1 cellular context compared by ENCODE assay signal in the genomic region with DNA sequence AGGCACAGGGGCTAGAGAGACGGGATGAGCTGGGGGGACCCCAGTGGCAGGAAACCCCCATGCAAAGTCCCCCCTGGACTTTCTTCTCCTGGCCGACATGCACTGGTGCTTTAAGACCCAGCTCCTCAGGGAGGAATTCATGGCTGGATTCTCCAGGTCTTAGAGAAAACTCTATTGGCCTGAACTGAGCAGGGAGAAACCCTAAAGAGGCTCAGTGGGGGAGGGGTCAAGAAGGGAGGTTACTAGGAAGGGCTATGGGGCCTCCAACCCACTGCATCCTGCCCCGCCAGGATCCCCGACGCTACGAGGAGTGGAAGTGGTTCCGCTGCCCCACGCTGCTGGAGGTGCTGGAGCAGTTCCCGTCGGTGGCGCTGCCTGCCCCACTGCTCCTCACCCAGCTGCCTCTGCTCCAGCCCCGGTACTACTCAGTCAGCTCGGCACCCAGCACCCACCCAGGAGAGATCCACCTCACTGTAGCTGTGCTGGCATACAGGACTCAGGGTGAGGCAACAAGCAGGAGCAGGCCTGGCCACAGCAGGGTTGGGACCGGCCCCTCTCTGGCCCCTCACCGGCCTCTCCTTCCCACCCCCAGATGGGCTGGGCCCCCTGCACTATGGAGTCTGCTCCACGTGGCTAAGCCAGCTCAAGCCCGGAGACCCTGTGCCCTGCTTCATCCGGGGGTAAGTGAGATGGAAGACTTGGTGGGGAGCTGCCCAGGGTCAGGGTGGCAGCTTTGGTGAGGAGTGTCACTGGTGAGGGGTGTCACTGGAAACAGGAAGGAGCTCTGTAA.
TF ChIP-seq lines count a peak whose summit lies in the region.

No MANE protein-coding gene starts in this region.

TF ChIP-seq in K562, 482 proteins besides CTCF, POLR2A, EP300 and RAD21 (continued from another document and continues in another):
- TF ChIP-seq, protein P1, sequence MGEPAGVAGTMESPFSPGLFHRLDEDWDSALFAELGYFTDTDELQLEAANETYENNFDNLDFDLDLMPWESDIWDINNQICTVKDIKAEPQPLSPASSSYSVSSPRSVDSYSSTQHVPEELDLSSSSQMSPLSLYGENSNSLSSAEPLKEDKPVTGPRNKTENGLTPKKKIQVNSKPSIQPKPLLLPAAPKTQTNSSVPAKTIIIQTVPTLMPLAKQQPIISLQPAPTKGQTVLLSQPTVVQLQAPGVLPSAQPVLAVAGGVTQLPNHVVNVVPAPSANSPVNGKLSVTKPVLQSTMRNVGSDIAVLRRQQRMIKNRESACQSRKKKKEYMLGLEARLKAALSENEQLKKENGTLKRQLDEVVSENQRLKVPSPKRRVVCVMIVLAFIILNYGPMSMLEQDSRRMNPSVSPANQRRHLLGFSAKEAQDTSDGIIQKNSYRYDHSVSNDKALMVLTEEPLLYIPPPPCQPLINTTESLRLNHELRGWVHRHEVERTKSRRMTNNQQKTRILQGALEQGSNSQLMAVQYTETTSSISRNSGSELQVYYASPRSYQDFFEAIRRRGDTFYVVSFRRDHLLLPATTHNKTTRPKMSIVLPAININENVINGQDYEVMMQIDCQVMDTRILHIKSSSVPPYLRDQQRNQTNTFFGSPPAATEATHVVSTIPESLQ (CRISPR knock-in tag; IDR thresholded peaks at IDR 0.05) = peak; percentile 84; the same call in 1 of the 2 replicates
- TF ChIP-seq, protein P2, sequence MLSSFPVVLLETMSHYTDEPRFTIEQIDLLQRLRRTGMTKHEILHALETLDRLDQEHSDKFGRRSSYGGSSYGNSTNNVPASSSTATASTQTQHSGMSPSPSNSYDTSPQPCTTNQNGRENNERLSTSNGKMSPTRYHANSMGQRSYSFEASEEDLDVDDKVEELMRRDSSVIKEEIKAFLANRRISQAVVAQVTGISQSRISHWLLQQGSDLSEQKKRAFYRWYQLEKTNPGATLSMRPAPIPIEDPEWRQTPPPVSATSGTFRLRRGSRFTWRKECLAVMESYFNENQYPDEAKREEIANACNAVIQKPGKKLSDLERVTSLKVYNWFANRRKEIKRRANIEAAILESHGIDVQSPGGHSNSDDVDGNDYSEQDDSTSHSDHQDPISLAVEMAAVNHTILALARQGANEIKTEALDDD (IDR thresholded peaks at IDR 0.05) = no peak; the same call in 1 of the 2 replicates
- peak; percentile 81 for TF ChIP-seq RNF2 (IDR thresholded peaks at IDR 0.05)
- peak; percentile 71; the same call in 1 of the 2 replicates for TF ChIP-seq NFRKB (IDR thresholded peaks at IDR 0.05; ENCODE audit: low read depth)
- TF ChIP-seq POLR2H (tag; IDR thresholded peaks at IDR 0.05; ENCODE audit: low read depth) = no peak
- TF ChIP-seq NR4A1 (CRISPR knock-in tag; IDR thresholded peaks at IDR 0.05) = no peak; the same call in 1 of the 2 replicates
- peak; percentile 88 for TF ChIP-seq NR4A1 (tag; IDR thresholded peaks at IDR 0.05)
- TF ChIP-seq, protein P3, sequence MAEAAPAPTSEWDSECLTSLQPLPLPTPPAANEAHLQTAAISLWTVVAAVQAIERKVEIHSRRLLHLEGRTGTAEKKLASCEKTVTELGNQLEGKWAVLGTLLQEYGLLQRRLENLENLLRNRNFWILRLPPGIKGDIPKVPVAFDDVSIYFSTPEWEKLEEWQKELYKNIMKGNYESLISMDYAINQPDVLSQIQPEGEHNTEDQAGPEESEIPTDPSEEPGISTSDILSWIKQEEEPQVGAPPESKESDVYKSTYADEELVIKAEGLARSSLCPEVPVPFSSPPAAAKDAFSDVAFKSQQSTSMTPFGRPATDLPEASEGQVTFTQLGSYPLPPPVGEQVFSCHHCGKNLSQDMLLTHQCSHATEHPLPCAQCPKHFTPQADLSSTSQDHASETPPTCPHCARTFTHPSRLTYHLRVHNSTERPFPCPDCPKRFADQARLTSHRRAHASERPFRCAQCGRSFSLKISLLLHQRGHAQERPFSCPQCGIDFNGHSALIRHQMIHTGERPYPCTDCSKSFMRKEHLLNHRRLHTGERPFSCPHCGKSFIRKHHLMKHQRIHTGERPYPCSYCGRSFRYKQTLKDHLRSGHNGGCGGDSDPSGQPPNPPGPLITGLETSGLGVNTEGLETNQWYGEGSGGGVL (CRISPR knock-in tag; IDR thresholded peaks at IDR 0.05) = no peak
- peak; percentile 48; the same call in 1 of the 2 replicates for TF ChIP-seq TAF7 (tag; IDR thresholded peaks at IDR 0.05)
- TF ChIP-seq, protein P4, sequence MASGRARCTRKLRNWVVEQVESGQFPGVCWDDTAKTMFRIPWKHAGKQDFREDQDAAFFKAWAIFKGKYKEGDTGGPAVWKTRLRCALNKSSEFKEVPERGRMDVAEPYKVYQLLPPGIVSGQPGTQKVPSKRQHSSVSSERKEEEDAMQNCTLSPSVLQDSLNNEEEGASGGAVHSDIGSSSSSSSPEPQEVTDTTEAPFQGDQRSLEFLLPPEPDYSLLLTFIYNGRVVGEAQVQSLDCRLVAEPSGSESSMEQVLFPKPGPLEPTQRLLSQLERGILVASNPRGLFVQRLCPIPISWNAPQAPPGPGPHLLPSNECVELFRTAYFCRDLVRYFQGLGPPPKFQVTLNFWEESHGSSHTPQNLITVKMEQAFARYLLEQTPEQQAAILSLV (tag; IDR thresholded peaks at IDR 0.05) = no peak
- peak; percentile 65 for TF ChIP-seq ZBTB7A (IDR thresholded peaks at IDR 0.05; ENCODE audit: borderline replicate concordance, control insufficient read depth, low read depth, low read length)
- TF ChIP-seq ZZZ3 (IDR thresholded peaks at IDR 0.05) = no peak
- peak in 1 of 2 experiments; percentile 21; a peak in 1 of 4 replicates for TF ChIP-seq TEAD1 (CRISPR knock-in tag; IDR thresholded peaks at IDR 0.05)
- no peak for TF ChIP-seq NELFE (IDR thresholded peaks at IDR 0.05; ENCODE audit: insufficient read depth, insufficient read length)
- no peak for TF ChIP-seq RBM17 (IDR thresholded peaks at IDR 0.05; ENCODE audit: borderline replicate concordance, low read depth, low read length)
- TF ChIP-seq SIN3B (IDR thresholded peaks at IDR 0.05; ENCODE audit: low read depth) = no peak
- TF ChIP-seq, protein P5, sequence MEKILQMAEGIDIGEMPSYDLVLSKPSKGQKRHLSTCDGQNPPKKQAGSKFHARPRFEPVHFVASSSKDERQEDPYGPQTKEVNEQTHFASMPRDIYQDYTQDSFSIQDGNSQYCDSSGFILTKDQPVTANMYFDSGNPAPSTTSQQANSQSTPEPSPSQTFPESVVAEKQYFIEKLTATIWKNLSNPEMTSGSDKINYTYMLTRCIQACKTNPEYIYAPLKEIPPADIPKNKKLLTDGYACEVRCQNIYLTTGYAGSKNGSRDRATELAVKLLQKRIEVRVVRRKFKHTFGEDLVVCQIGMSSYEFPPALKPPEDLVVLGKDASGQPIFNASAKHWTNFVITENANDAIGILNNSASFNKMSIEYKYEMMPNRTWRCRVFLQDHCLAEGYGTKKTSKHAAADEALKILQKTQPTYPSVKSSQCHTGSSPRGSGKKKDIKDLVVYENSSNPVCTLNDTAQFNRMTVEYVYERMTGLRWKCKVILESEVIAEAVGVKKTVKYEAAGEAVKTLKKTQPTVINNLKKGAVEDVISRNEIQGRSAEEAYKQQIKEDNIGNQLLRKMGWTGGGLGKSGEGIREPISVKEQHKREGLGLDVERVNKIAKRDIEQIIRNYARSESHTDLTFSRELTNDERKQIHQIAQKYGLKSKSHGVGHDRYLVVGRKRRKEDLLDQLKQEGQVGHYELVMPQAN (IDR thresholded peaks at IDR 0.05; ENCODE audit: borderline replicate concordance) = peak; percentile 92
- TF ChIP-seq, protein P6, sequence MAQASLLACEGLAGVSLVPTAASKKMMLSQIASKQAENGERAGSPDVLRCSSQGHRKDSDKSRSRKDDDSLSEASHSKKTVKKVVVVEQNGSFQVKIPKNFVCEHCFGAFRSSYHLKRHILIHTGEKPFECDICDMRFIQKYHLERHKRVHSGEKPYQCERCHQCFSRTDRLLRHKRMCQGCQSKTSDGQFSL (CRISPR knock-in tag; IDR thresholded peaks at IDR 0.05) = no peak
- TF ChIP-seq, protein P6 (tag; IDR thresholded peaks at IDR 0.05) = peak in 1 of 2 experiments; percentile 65; a peak in 1 of 4 replicates
- TF ChIP-seq NEUROD1 (IDR thresholded peaks at IDR 0.05; ENCODE audit: borderline replicate concordance, low read depth, low read length, partially characterized antibody) = peak; percentile 97
- 0 out of 2 replicates have a peak, but pooled peaks have one; percentile 21 for TF ChIP-seq BCL6 (CRISPR knock-in tag; IDR thresholded peaks at IDR 0.05)
- TF ChIP-seq, protein P7, sequence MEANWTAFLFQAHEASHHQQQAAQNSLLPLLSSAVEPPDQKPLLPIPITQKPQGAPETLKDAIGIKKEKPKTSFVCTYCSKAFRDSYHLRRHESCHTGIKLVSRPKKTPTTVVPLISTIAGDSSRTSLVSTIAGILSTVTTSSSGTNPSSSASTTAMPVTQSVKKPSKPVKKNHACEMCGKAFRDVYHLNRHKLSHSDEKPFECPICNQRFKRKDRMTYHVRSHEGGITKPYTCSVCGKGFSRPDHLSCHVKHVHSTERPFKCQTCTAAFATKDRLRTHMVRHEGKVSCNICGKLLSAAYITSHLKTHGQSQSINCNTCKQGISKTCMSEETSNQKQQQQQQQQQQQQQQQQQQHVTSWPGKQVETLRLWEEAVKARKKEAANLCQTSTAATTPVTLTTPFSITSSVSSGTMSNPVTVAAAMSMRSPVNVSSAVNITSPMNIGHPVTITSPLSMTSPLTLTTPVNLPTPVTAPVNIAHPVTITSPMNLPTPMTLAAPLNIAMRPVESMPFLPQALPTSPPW (CRISPR knock-in tag; IDR thresholded peaks at IDR 0.05) = peak; percentile 23; the same call in 1 of the 2 replicates
- TF ChIP-seq NONO (IDR thresholded peaks at IDR 0.05; ENCODE audit: low read depth in 2 of 2, low read length in 1 of 2) = no peak
- TF ChIP-seq FOXA1 (IDR thresholded peaks at IDR 0.05; ENCODE audit: borderline replicate concordance) = no peak
- TF ChIP-seq ZC3H11A (IDR thresholded peaks at IDR 0.05; ENCODE audit: low read depth, low read length) = no peak
- TF ChIP-seq XRCC3 (IDR thresholded peaks at IDR 0.05) = no peak
- peak; percentile 57 for TF ChIP-seq HNRNPLL (IDR thresholded peaks at IDR 0.05; ENCODE audit: low read depth, low read length, poor library complexity, severe bottlenecking)
- no peak for TF ChIP-seq ZNF3 (CRISPR knock-in tag; IDR thresholded peaks at IDR 0.05)
- 0 out of 2 replicates have a peak, but pooled peaks have one; percentile 60 for TF ChIP-seq HMG20B (CRISPR knock-in tag; IDR thresholded peaks at IDR 0.05)
- TF ChIP-seq, protein P8, sequence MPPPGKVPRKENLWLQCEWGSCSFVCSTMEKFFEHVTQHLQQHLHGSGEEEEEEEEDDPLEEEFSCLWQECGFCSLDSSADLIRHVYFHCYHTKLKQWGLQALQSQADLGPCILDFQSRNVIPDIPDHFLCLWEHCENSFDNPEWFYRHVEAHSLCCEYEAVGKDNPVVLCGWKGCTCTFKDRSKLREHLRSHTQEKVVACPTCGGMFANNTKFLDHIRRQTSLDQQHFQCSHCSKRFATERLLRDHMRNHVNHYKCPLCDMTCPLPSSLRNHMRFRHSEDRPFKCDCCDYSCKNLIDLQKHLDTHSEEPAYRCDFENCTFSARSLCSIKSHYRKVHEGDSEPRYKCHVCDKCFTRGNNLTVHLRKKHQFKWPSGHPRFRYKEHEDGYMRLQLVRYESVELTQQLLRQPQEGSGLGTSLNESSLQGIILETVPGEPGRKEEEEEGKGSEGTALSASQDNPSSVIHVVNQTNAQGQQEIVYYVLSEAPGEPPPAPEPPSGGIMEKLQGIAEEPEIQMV (tag; conservative IDR thresholded peaks at IDR 0.05; ENCODE audit: low read depth) = no peak
- TF ChIP-seq, protein P9, sequence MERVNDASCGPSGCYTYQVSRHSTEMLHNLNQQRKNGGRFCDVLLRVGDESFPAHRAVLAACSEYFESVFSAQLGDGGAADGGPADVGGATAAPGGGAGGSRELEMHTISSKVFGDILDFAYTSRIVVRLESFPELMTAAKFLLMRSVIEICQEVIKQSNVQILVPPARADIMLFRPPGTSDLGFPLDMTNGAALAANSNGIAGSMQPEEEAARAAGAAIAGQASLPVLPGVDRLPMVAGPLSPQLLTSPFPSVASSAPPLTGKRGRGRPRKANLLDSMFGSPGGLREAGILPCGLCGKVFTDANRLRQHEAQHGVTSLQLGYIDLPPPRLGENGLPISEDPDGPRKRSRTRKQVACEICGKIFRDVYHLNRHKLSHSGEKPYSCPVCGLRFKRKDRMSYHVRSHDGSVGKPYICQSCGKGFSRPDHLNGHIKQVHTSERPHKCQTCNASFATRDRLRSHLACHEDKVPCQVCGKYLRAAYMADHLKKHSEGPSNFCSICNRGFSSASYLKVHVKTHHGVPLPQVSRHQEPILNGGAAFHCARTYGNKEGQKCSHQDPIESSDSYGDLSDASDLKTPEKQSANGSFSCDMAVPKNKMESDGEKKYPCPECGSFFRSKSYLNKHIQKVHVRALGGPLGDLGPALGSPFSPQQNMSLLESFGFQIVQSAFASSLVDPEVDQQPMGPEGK (CRISPR knock-in tag; IDR thresholded peaks at IDR 0.05; ENCODE audit: borderline replicate concordance) = no peak; the same call in 1 of the 2 replicates
- no peak for TF ChIP-seq ETV1 (tag; conservative IDR thresholded peaks at IDR 0.05; ENCODE audit: low read depth)
- TF ChIP-seq, protein P10, sequence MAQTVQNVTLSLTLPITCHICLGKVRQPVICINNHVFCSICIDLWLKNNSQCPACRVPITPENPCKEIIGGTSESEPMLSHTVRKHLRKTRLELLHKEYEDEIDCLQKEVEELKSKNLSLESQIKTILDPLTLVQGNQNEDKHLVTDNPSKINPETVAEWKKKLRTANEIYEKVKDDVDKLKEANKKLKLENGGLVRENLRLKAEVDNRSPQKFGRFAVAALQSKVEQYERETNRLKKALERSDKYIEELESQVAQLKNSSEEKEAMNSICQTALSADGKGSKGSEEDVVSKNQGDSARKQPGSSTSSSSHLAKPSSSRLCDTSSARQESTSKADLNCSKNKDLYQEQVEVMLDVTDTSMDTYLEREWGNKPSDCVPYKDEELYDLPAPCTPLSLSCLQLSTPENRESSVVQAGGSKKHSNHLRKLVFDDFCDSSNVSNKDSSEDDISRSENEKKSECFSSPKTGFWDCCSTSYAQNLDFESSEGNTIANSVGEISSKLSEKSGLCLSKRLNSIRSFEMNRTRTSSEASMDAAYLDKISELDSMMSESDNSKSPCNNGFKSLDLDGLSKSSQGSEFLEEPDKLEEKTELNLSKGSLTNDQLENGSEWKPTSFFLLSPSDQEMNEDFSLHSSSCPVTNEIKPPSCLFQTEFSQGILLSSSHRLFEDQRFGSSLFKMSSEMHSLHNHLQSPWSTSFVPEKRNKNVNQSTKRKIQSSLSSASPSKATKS (CRISPR knock-in tag; IDR thresholded peaks at IDR 0.05) = no peak
- no peak for TF ChIP-seq HNRNPUL1 (IDR thresholded peaks at IDR 0.05; ENCODE audit: low read length)
